In genomic region chr16:59168715-59169114, GRCh38 we compare ENCODE assay signal across 19 cellular contexts.
DNase-seq lines count a peak whose midpoint lies in the region; ATAC-seq and TF ChIP-seq lines count a peak whose summit lies in the region.
"Had no signal": no experiment of that assay in that cellular context is flagged by ENCODE, and none has a peak within 500 bp of the region (broad histone marks: within the 10 kb centered on the region; RNA-seq: fewer than 3 reads in every experiment).

No MANE protein-coding gene starts in this region.

- CTCF ChIA-PET in OCI-LY7 (lab: Charles Lee; ENCODE audit: unreplicated experiment) = no interaction called here

- intact Hi-C loops in OCI-LY7 (cut with micrococcal nuclease; ENCODE audit: unreplicated experiment) = loop anchor here (2.0 kb wide), 1 partner anchor 76 kb away; no protein-coding TSS in a partner anchor

- peak overlapping the region; percentile 77 for H3K9ac ChIP-seq in iPS-18a (ENCODE audit: low read length)
- H3K9ac ChIP-seq: KMS-11 had no signal

- H3K27me3 ChIP-seq in GM23338 (ENCODE audit: insufficient read depth) (no peaks in the 10 kb centered on the region), SJCRH30 (no peaks in the 10 kb centered on the region), iPS-18a (ENCODE audit: control insufficient read depth, insufficient read depth, low read length) (no peaks in the 10 kb centered on the region)
- H3K27me3 ChIP-seq: BE2C had no signal

- H3K4me1 ChIP-seq in GM23338 (ENCODE audit: insufficient read depth) = peaks cover 42% of the 10 kb centered on the region
- H3K4me1 ChIP-seq in SJCRH30 = peaks cover 13% of the 10 kb centered on the region
- H3K4me1 ChIP-seq in iPS-18a (ENCODE audit: control insufficient read depth, low read depth, low read length) = peaks cover 37% of the 10 kb centered on the region
- no peaks in the 10 kb centered on the region for H3K4me1 ChIP-seq in OCI-LY7 (ENCODE audit: insufficient read depth, low read length, poor library complexity, severe bottlenecking)
- H3K4me1 ChIP-seq: BE2C had no signal

- peaks cover 43% of the 10 kb centered on the region for H3K4me1 Mint-ChIP-seq in GM23338
- H3K4me1 Mint-ChIP-seq: CD8-positive, alpha-beta memory T cell had no signal

- peak overlapping the region; percentile 49 for H3K27ac Mint-ChIP-seq in GM23338
- H3K27ac Mint-ChIP-seq: CD4-positive, CD25-positive, alpha-beta regulatory T cell; CD8-positive, alpha-beta memory T cell; HFFc6 had no signal

- peak overlapping the region; percentile 5; the same call in 1 of the 2 replicates for H2AFZ ChIP-seq in GM23338
- no peak overlapping the region for H2AFZ ChIP-seq in OCI-LY7 (ENCODE audit: low read length)

- H4K20me1 ChIP-seq in GM23338 (replicated peaks; ENCODE audit: insufficient read depth) (no peaks in the 10 kb centered on the region), OCI-LY7 (ENCODE audit: insufficient read depth, low read length) (no peaks in the 10 kb centered on the region)

- ATAC-seq in GM23338 (no peak), GM21423 (IDR thresholded peaks at IDR 0.05; ENCODE audit: unreplicated experiment) (no peak)

- H3K9me2 ChIP-seq in GM23338 (ENCODE audit: insufficient read depth) (0 out of 2 replicates have a peak, but pooled peaks cover 7% of the 10 kb centered on the region), OCI-LY7 (ENCODE audit: insufficient read depth, low read length) (no peaks in the 10 kb centered on the region)

- H3K4me3 Mint-ChIP-seq in GM23338 = no peak overlapping the region
- H3K4me3 Mint-ChIP-seq: CD4-positive, CD25-positive, alpha-beta regulatory T cell; CD8-positive, alpha-beta memory T cell; HFFc6 had no signal

- H3K27ac ChIP-seq in GM23338 (ENCODE audit: low read depth) (no peak overlapping the region), SJCRH30 (peak overlapping the region; percentile 71), iPS-18a (ENCODE audit: low read length) (peak overlapping the region; percentile 32), OCI-LY7 (ENCODE audit: low read depth, low read length, poor library complexity, severe bottlenecking) (no peak overlapping the region)
- H3K27ac ChIP-seq: KMS-11 had no signal

- H3K9me3 ChIP-seq in SJCRH30 (replicated peaks) = no peaks in the 10 kb centered on the region
- no peaks in the 10 kb centered on the region for H3K9me3 ChIP-seq in iPS-18a (ENCODE audit: control insufficient read depth, low read depth, low read length)
- no peaks in the 10 kb centered on the region for H3K9me3 ChIP-seq in OCI-LY7 (ENCODE audit: low read length)
- H3K9me3 ChIP-seq: BE2C had no signal

- H3K4me3 ChIP-seq in GM23338 (no peak overlapping the region), SJCRH30 (peak overlapping the region; percentile 43; the same call in 1 of the 2 replicates), iPS-18a (ENCODE audit: low read length) (no peak overlapping the region), OCI-LY7 (ENCODE audit: low read depth, low read length, poor library complexity, severe bottlenecking) (no peak overlapping the region)

- no TSS peak for BruUV-seq in OCI-LY7 (replicated peaks; lab: Mats Ljungman, UMichigan)

- H3K4me2 ChIP-seq in GM23338 (peak overlapping the region; percentile 44; the same call in 1 of the 2 replicates), OCI-LY7 (ENCODE audit: low read length) (no peak overlapping the region)
- H3K4me2 ChIP-seq: KMS-11 had no signal

- H3K79me2 ChIP-seq in GM23338 (replicated peaks; ENCODE audit: insufficient read depth) = no peaks in the 10 kb centered on the region
- H3K79me2 ChIP-seq in OCI-LY7 (ENCODE audit: insufficient read depth, low read depth, low read length) = no peaks in the 10 kb centered on the region

- POLR2A ChIA-PET in OCI-LY7 (lab: Charles Lee) = no interaction called here

- H3K36me3 Mint-ChIP-seq in GM23338 (ENCODE audit: low read depth) = peaks cover 3% of the 10 kb centered on the region; the same call in 1 of the 3 replicates
- H3K36me3 Mint-ChIP-seq: CD4-positive, CD25-positive, alpha-beta regulatory T cell; CD8-positive, alpha-beta memory T cell had no signal

- peaks cover 5% of the 10 kb centered on the region; the same call in 2 of the 3 replicates for H3K9me3 Mint-ChIP-seq in GM23338

- DNase-seq in GM23338 (ENCODE audit: low spot score) (no peak), SJCRH30 (peak; percentile 22 to 63), retina (no peak), NCI-H1694 treated with DMSO at 0.1 percent for 48 hours (lab: John Stamatoyannopoulos, UW) (no peak), OCI-LY7 (ENCODE audit: low spot score) (no peak)
- DNase-seq: ACHN; BE2C; C1 segment of cervical spinal cord; CD4-positive, CD25-positive, alpha-beta regulatory T cell; CD8-positive, alpha-beta memory T cell; COR-L47; DMS 273 treated with DMSO at 0.1 percent for 48 hours; DMS53; DND-41; HCEC 1CT; HFFc6 had no signal

- no peaks in the 10 kb centered on the region for H3F3A ChIP-seq in GM23338 (replicated peaks; ENCODE audit: low read depth)

- H3K36me3 ChIP-seq in GM23338 (ENCODE audit: insufficient read depth) (no peaks in the 10 kb centered on the region; the same call in 1 of the 2 replicates), SJCRH30 (no peaks in the 10 kb centered on the region), iPS-18a (ENCODE audit: control insufficient read depth, low read depth, low read length) (no peaks in the 10 kb centered on the region), OCI-LY7 (ENCODE audit: insufficient read depth, low read length) (no peaks in the 10 kb centered on the region)
- H3K36me3 ChIP-seq: BE2C had no signal

- TF ChIP-seq CTCF in GM23338 (conservative IDR thresholded peaks at IDR 0.05; ENCODE audit: low read depth in 2 of 2) (no peak), OCI-LY7 (conservative IDR thresholded peaks at IDR 0.05; ENCODE audit: low read length) (no peak)

- no peaks in the 10 kb centered on the region for H3K27me3 Mint-ChIP-seq in GM23338 (ENCODE audit: insufficient read depth, low read depth, poor library complexity)
- H3K27me3 Mint-ChIP-seq: CD4-positive, CD25-positive, alpha-beta regulatory T cell; CD8-positive, alpha-beta memory T cell had no signal

TF ChIP-seq in GM23338, 12 proteins besides CTCF, POLR2A, EP300 and RAD21 (continues in another document):
- TF ChIP-seq NANOG (IDR thresholded peaks at IDR 0.05; ENCODE audit: borderline replicate concordance) (no peak), POLR2AphosphoS5 (IDR thresholded peaks at IDR 0.05; ENCODE audit: low read depth) (no peak), ZNF331 (CRISPR knock-in tag; IDR thresholded peaks at IDR 0.05; ENCODE audit: low read depth) (no peak), EZH2 (IDR thresholded peaks at IDR 0.05; ENCODE audit: low read depth, unreplicated experiment) (no peak), CREB1 (CRISPR knock-in tag; IDR thresholded peaks at IDR 0.05; ENCODE audit: low read depth) (no peak), JUNB (IDR thresholded peaks at IDR 0.05; ENCODE audit: unreplicated experiment) (no peak), ZNF114 (CRISPR knock-in tag; IDR thresholded peaks at IDR 0.05) (no peak), EZH2phosphoT487 (IDR thresholded peaks at IDR 0.05; ENCODE audit: unreplicated experiment) (no peak)

Comparison
In these comparisons a context has a peak if more than half of its experiments do, and no peak if none do; other contexts are left out.
1. DNase-seq: peak in SJCRH30 (2 of 2); none in GM23338 (single experiment), retina (single experiment), NCI-H1694 treated with DMSO at 0.1 percent for 48 hours (single experiment) and OCI-LY7 (single experiment).
2. H3K27ac ChIP-seq: peak in SJCRH30 (single experiment) and iPS-18a (single experiment); none in GM23338 (single experiment) and OCI-LY7 (single experiment).